In genomic region chr6:96885187-96885631, GRCh38 we compare ENCODE assay signal across 9 cellular contexts. TPM values are rescaled to one million over a fixed set of nuclear protein-coding genes. Genes with fewer than 3 reads are reported as not detected.
DNase-seq lines count a peak whose midpoint lies in the region; ATAC-seq and TF ChIP-seq lines count a peak whose summit lies in the region.
"Not testable (repeated sequence)": the region's sequence is repeated elsewhere in the genome, so short reads cannot be mapped to it uniquely, and the experiment has no call there.
"Had no signal": no experiment of that assay in that cellular context is flagged by ENCODE, and none has a peak within 500 bp of the region (broad histone marks: within the 10 kb centered on the region; RNA-seq: fewer than 3 reads in every experiment).

No MANE protein-coding gene starts in this region.

- not testable (repeated sequence) for H3K27me3 Mint-ChIP-seq in activated naive CD8-positive, alpha-beta T cell treated with anti-CD3 and anti-CD28 coated beads, Interleukin-2, amount 10 ng/mL, durations not matched to agents 7 days and 5 days; stimulated activated naive B cell treated with anti-CD40 and anti-IgM and Interleukin-4, amounts not matched to agents 10 μg/mL and 1 μg/mL and 100 μg/mL, for 72 hours

- H3K9me3 Mint-ChIP-seq in activated naive CD8-positive, alpha-beta T cell treated with anti-CD3 and anti-CD28 coated beads, Interleukin-2, amount 10 ng/mL, durations not matched to agents 7 days and 5 days; stimulated activated naive B cell treated with anti-CD40 and anti-IgM and Interleukin-4, amounts not matched to agents 10 μg/mL and 1 μg/mL and 100 μg/mL, for 72 hours: not testable (repeated sequence)

- peak overlapping the region; percentile 49 for H3K27ac Mint-ChIP-seq in activated naive CD8-positive, alpha-beta T cell treated with anti-CD3 and anti-CD28 coated beads, Interleukin-2, amount 10 ng/mL, durations not matched to agents 7 days and 5 days
- H3K27ac Mint-ChIP-seq in stimulated activated naive B cell treated with anti-CD40 and anti-IgM and Interleukin-4, amounts not matched to agents 10 μg/mL and 1 μg/mL and 100 μg/mL, for 72 hours: not testable (repeated sequence)

- peaks cover 10% of the 10 kb centered on the region for H3K4me1 Mint-ChIP-seq in activated naive CD8-positive, alpha-beta T cell treated with anti-CD3 and anti-CD28 coated beads, Interleukin-2, amount 10 ng/mL, durations not matched to agents 7 days and 5 days
- H3K4me1 Mint-ChIP-seq in stimulated activated naive B cell treated with anti-CD40 and anti-IgM and Interleukin-4, amounts not matched to agents 10 μg/mL and 1 μg/mL and 100 μg/mL, for 72 hours: not testable (repeated sequence)

- peak; percentile 81 for ATAC-seq in GM19452 (IDR thresholded peaks at IDR 0.05; ENCODE audit: unreplicated experiment)
- peak; percentile 91 for ATAC-seq in HG02642 (IDR thresholded peaks at IDR 0.05; ENCODE audit: poor library complexity, unreplicated experiment)
- ATAC-seq in HG03378 (IDR thresholded peaks at IDR 0.05; ENCODE audit: unreplicated experiment): peak; percentile 89
- peak; percentile 99 for ATAC-seq in activated naive CD8-positive, alpha-beta T cell treated with anti-CD3 and anti-CD28 coated beads, Interleukin-2, amount 10 ng/mL, durations not matched to agents 7 days and 5 days (ENCODE audit: low read depth)
- peak; percentile 42 to 45 for ATAC-seq in stimulated activated naive B cell treated with anti-CD40 and anti-IgM and Interleukin-4, amounts not matched to agents 10 μg/mL and 1 μg/mL and 100 μg/mL, for 72 hours (replicated peaks)

- H3K4me3 Mint-ChIP-seq in activated naive CD8-positive, alpha-beta T cell treated with anti-CD3 and anti-CD28 coated beads, Interleukin-2, amount 10 ng/mL, durations not matched to agents 7 days and 5 days: peak overlapping the region; percentile 31
- peak overlapping the region in 1 of 2 donors; percentile 17 for H3K4me3 Mint-ChIP-seq in stimulated activated naive B cell treated with anti-CD40 and anti-IgM and Interleukin-4, amounts not matched to agents 10 μg/mL and 1 μg/mL and 100 μg/mL, for 72 hours

- DNase-seq in GM10248 (ENCODE audit: extremely low spot score) (peak; percentile 14), NCI-H146 (lab: John Stamatoyannopoulos, UW) (peak; percentile 72), RPMI7951 (ENCODE audit: low read depth) (peak; percentile 2)
- not testable (repeated sequence) for DNase-seq in activated naive CD8-positive, alpha-beta T cell treated with anti-CD3 and anti-CD28 coated beads, Interleukin-2, amount 10 ng/mL, durations not matched to agents 7 days and 5 days; stimulated activated naive B cell treated with anti-CD40 and anti-IgM and Interleukin-4, amounts not matched to agents 10 μg/mL and 1 μg/mL and 100 μg/mL, for 72 hours

- H3K36me3 Mint-ChIP-seq in activated naive CD8-positive, alpha-beta T cell treated with anti-CD3 and anti-CD28 coated beads, Interleukin-2, amount 10 ng/mL, durations not matched to agents 7 days and 5 days: not testable (repeated sequence)
- H3K36me3 Mint-ChIP-seq in stimulated activated naive B cell treated with anti-CD40 and anti-IgM and Interleukin-4, amounts not matched to agents 10 μg/mL and 1 μg/mL and 100 μg/mL, for 72 hours: peaks cover 3 to 11% of the 10 kb centered on the region in 2 donors

- POLR2A ChIA-PET in GM10248 (lab: Yijun Ruan, JAX): not testable (repeated sequence)
- POLR2A ChIA-PET in activated naive CD8-positive, alpha-beta T cell treated with anti-CD3 and anti-CD28 coated beads, Interleukin-2, amount 10 ng/mL, durations not matched to agents 7 days and 5 days (lab: Charles Lee): interaction anchor here (0.9 to 1.4 kb wide), 3 partner anchors 12 to 363 kb away, joined by 3 to 4 read pairs (median 3); partner anchors contain the start of gene NDUFAF4

- TF ChIP-seq CTCF in GM10248 (IDR thresholded peaks at IDR 0.05; ENCODE audit: control extremely low read depth, extremely low read depth, low read depth, missing control alignments): not testable (repeated sequence)

- CTCF ChIA-PET in GM10248 (lab: Yijun Ruan, JAX): interaction anchor here (0.8 to 2.6 kb wide), 4 partner anchors 10 to 258 kb away, joined by 3 to 14 read pairs (median 4); partner anchors contain the start of gene NDUFAF4

RNA-seq across cellular contexts. Expression of gene NDUFAF4, which starts 12.5 kb away (rescaled TPM):
- 57.1 and 57.6 TPM in 2 replicates for total RNA-seq in RPMI7951 (2014; rRNA removed; shearing (Covaris generic))
- total RNA-seq in activated naive CD8-positive, alpha-beta T cell treated with anti-CD3 and anti-CD28 coated beads, Interleukin-2, amount 10 ng/mL, durations not matched to agents 7 days and 5 days: 10 to 100 TPM; 27.8 to 30.0 TPM

RNA-seq across cellular contexts. Expression of gene KLHL32, which starts 39.3 kb away (rescaled TPM):
- total RNA-seq in RPMI7951 (2014; rRNA removed; shearing (Covaris generic)): not detected in 2 replicates
- total RNA-seq in activated naive CD8-positive, alpha-beta T cell treated with anti-CD3 and anti-CD28 coated beads, Interleukin-2, amount 10 ng/mL, durations not matched to agents 7 days and 5 days: 1 to 10 TPM; 1.5 to 2.1 TPM
- total RNA-seq: chondrocyte had no signal

RNA-seq across cellular contexts. Expression of gene GPR63, which starts 47.9 kb away (rescaled TPM):
- total RNA-seq in RPMI7951 (2014; rRNA removed; shearing (Covaris generic)): 0.24 and 0.29 TPM in 2 replicates
- 1 to 10 TPM; 1.1 to 1.4 TPM for total RNA-seq in activated naive CD8-positive, alpha-beta T cell treated with anti-CD3 and anti-CD28 coated beads, Interleukin-2, amount 10 ng/mL, durations not matched to agents 7 days and 5 days

Comparison
In these comparisons a context has a peak if more than half of its experiments do, and no peak if none do; other contexts are left out.
1. ATAC-seq: peak in every context shown above with its lines; median percentile 99 in activated naive CD8-positive, alpha-beta T cell treated with anti-CD3 and anti-CD28 coated beads, Interleukin-2, amount 10 ng/mL, durations not matched to agents 7 days and 5 days; 91 in HG02642; 89 in HG03378; 81 in GM19452; 44 in stimulated activated naive B cell treated with anti-CD40 and anti-IgM and Interleukin-4, amounts not matched to agents 10 μg/mL and 1 μg/mL and 100 μg/mL, for 72 hours.